ENCODE assay signal across 8 cellular contexts in the genomic region with DNA sequence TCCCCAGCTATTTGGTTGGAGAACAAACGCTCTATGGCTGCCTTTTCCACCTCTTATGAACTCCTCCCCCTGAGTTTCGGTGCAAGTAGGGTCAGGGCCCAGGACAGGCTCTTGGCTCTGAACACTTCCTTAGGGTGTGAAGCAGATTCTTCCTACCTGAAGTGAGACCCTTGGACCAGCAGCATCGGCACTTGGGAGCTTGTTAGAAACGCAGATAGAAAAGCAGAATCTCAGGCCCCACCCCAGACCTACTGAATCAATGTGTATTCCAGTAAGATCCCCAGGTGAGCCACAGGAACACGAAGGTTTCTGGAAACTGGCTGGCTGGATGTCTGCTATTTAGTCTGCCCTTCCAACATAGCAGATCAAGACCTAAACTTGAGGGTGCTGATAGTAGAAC. TPM values are rescaled to one million over a fixed set of nuclear protein-coding genes. Genes with fewer than 3 reads are reported as not detected.
"Had no signal": no experiment of that assay in that cellular context is flagged by ENCODE, and none has a peak within 500 bp of the region (broad histone marks: within the 10 kb centered on the region; RNA-seq: fewer than 3 reads in every experiment).

No MANE protein-coding gene starts in this region.

- H3K36me3 ChIP-seq: HAP-1 had no signal

- H3K4me3 ChIP-seq: GM23248, HAP-1 had no signal

- H3K4me1 ChIP-seq: HAP-1 had no signal

- H3K9me3 Mint-ChIP-seq: HFFc6 had no signal

- H3K27ac Mint-ChIP-seq: HFFc6 had no signal

- DNase-seq: GM23248, GOT3, H7, HFFc6, IMR-90 had no signal

- H3K27ac ChIP-seq: GM23248, HL-60 had no signal

- H3K4me3 Mint-ChIP-seq: HFFc6 had no signal

- H3K9me3 ChIP-seq: HAP-1 had no signal

RNA-seq across cellular contexts. Expression of a gene that starts 3.2 kb away (rescaled TPM):
- total RNA-seq: HT1080 had no signal
